10 cellular contexts compared by ENCODE assay signal in genomic region chr2:208252766-208253492, GRCh38. TPM values are rescaled to one million over a fixed set of nuclear protein-coding genes. Genes with fewer than 3 reads are reported as not detected.
DNase-seq lines count a peak whose midpoint lies in the region; ATAC-seq and TF ChIP-seq lines count a peak whose summit lies in the region.
"Had no signal": no experiment of that assay in that cellular context is flagged by ENCODE, and none has a peak within 500 bp of the region (broad histone marks: within the 10 kb centered on the region; RNA-seq: fewer than 3 reads in every experiment).

No MANE protein-coding gene starts in this region.

- POLR2A ChIA-PET in Panc1 (lab: Charles Lee), result no interaction called here

- in situ Hi-C loops in GM23248 (cut with MboI) (no loop called here), Panc1 (cut with HindIII; ENCODE audit: low pct_unique_long_range_greater_than_20kb, low sequenced_read_pairs) (no loop called here)

- WGBS in GM23248 (ENCODE audit: low coverage in 1 of 2, low lambda C conversion rate in 2 of 2, missing lambda C conversion rate in 2 of 2), 2 experiments, result 97 to 99% methylated on average over 2 of the region's 2 CpGs
- WGBS in esophagus muscularis mucosa, result 81% methylated on average over 2 of the region's 2 CpGs

- H3K9me3 ChIP-seq in GM23248 (ENCODE audit: low read depth), result no peaks in the 10 kb centered on the region
- H3K9me3 ChIP-seq in Panc1 (ENCODE audit: control insufficient read depth, insufficient read depth, low read depth, low read length), result no peaks in the 10 kb centered on the region
- H3K9me3 ChIP-seq in esophagus muscularis mucosa, result no peaks in the 10 kb centered on the region
- H3K9me3 ChIP-seq in Peyer's patch, result no peaks in the 10 kb centered on the region

- H3K4me3 ChIP-seq in GM23248 (0 out of 2 replicates have a peak overlapping the region, but pooled peaks have one; percentile 97), Panc1 (ENCODE audit: low read depth in 2 of 2, low read length in 2 of 2) (peak overlapping the region; percentile 100), esophagus muscularis mucosa (peak overlapping the region in 2 of 4 donors; percentile 80 to 88), rectal smooth muscle tissue (ENCODE audit: low read length) (no peak overlapping the region), Peyer's patch (peak overlapping the region in 2 of 4 donors; percentile 75 to 95)

- H3K36me3 ChIP-seq in GM23248 (ENCODE audit: low read depth), result peaks cover 4% of the 10 kb centered on the region; the same call in 1 of the 2 replicates
- peaks cover 10% of the 10 kb centered on the region for H3K36me3 ChIP-seq in Panc1 (ENCODE audit: control insufficient read depth, insufficient read depth, low read length)
- peaks cover 4 to 39% (median 27%) of the 10 kb centered on the region in 4 donors for H3K36me3 ChIP-seq in esophagus muscularis mucosa
- peaks cover 2% of the 10 kb centered on the region for H3K36me3 ChIP-seq in rectal smooth muscle tissue (ENCODE audit: control insufficient read depth, insufficient read depth, low read length)
- H3K36me3 ChIP-seq in Peyer's patch, result peaks cover 0 to 47% (median 0%) of the 10 kb centered on the region in 3 donors

- ATAC-seq in Panc1 (no peak), GM21447 (IDR thresholded peaks at IDR 0.05; ENCODE audit: unreplicated experiment) (no peak)
- ATAC-seq: activated CD4-positive, CD25-positive, alpha-beta regulatory T cell treated with anti-CD3 and anti-CD28 coated beads, Interleukin-2, amount 50 U/mL, for 24 hours had no signal

- peak overlapping the region; percentile 98 for H2AFZ ChIP-seq in GM23248

- H3F3A ChIP-seq in GM23248 (ENCODE audit: insufficient read depth), result peaks cover 16% of the 10 kb centered on the region

- H4K20me1 ChIP-seq in GM23248 (ENCODE audit: insufficient read depth), result no peaks in the 10 kb centered on the region

- H3K27ac ChIP-seq in GM23248 (0 out of 2 replicates have a peak overlapping the region, but pooled peaks have one; percentile 59), Panc1 (ENCODE audit: low read length) (peak overlapping the region; percentile 86; the same call in 1 of the 2 replicates), esophagus muscularis mucosa (replicated peaks in 1 of 4) (peak overlapping the region; percentile 75 to 90 (median 84)), rectal smooth muscle tissue (ENCODE audit: low read depth, low read length) (peak overlapping the region; percentile 57), Peyer's patch (peak overlapping the region in 1 of 4 donors; percentile 87)

- H3K27me3 ChIP-seq in GM23248 (replicated peaks; ENCODE audit: insufficient read depth) (no peaks in the 10 kb centered on the region), Panc1 (ENCODE audit: control insufficient read depth, insufficient read depth, low read length) (no peaks in the 10 kb centered on the region), esophagus muscularis mucosa (no peaks in the 10 kb centered on the region), rectal smooth muscle tissue (ENCODE audit: control insufficient read depth, insufficient read depth, low read length) (no peaks in the 10 kb centered on the region), Peyer's patch (no peaks in the 10 kb centered on the region)

- TF ChIP-seq EP300 in esophagus muscularis mucosa (IDR thresholded peaks at IDR 0.05), result no peak

- BruUV-seq in Panc1 (replicated peaks; lab: Mats Ljungman, UMichigan), result TSS peak; percentile 26

- no peaks in the 10 kb centered on the region for H3K9me2 ChIP-seq in GM23248 (ENCODE audit: insufficient read depth)

- H3K79me2 ChIP-seq in GM23248 (ENCODE audit: insufficient read depth), result no peaks in the 10 kb centered on the region

- CTCF ChIA-PET in Panc1 (lab: Charles Lee), result interaction anchor here (2.7 kb wide), 1 partner anchor 77 kb away, joined by 24 read pairs; no protein-coding TSS in a partner anchor

- H3K4me1 ChIP-seq in GM23248 (ENCODE audit: insufficient read depth) (peaks cover 17% of the 10 kb centered on the region), Panc1 (ENCODE audit: control insufficient read depth, insufficient read depth, low read length) (peaks cover 15% of the 10 kb centered on the region), esophagus muscularis mucosa (peaks cover 18 to 36% (median 24%) of the 10 kb centered on the region in 4 donors), rectal smooth muscle tissue (ENCODE audit: control insufficient read depth, insufficient read depth, low read length) (no peaks in the 10 kb centered on the region), Peyer's patch (peaks cover 0 to 26% (median 4%) of the 10 kb centered on the region in 4 donors)

- TF ChIP-seq POLR2A in esophagus muscularis mucosa (IDR thresholded peaks at IDR 0.05; ENCODE audit: low read depth), result no peak
- no peak for TF ChIP-seq POLR2A in Peyer's patch (IDR thresholded peaks at IDR 0.05)

- DNase-seq in GM23248 (peak; percentile 6), Panc1 (ENCODE audit: low read depth, low spot score) (no peak), esophagus muscularis mucosa (ENCODE audit: extremely low spot score) (no peak), Peyer's patch (no peak)
- DNase-seq in stimulated activated naive CD4-positive, alpha-beta T cell (lab: John Stamatoyannopoulos, UW), result no peak
- DNase-seq in activated naive CD4-positive, alpha-beta T cell treated with anti-CD3 and anti-CD28 coated beads, Interleukin-2, amount 50 U/mL, for 16 hours, result no peak
- DNase-seq: KBM-7 had no signal

- no peak for TF ChIP-seq CTCF in Panc1 (IDR thresholded peaks at IDR 0.05)
- TF ChIP-seq CTCF in esophagus muscularis mucosa (IDR thresholded peaks at IDR 0.05), result no peak
- TF ChIP-seq CTCF in Peyer's patch (IDR thresholded peaks at IDR 0.05), result no peak

- peak overlapping the region; percentile 98 for H3K4me2 ChIP-seq in GM23248 (ENCODE audit: unreplicated experiment)

- H3K9ac ChIP-seq in GM23248, result peak overlapping the region; percentile 74; the same call in 1 of the 2 replicates
- no peak overlapping the region for H3K9ac ChIP-seq in rectal smooth muscle tissue (ENCODE audit: low read length)

- intact Hi-C loops in Panc1 (cut with micrococcal nuclease; ENCODE audit: unreplicated experiment) (no loop called here), esophagus muscularis mucosa (cut with DNase I) (loop anchor here (5.0 to 10.0 kb wide), 2 partner anchors 76 to 628 kb away; partner anchors contain the start of gene METTL21A)

RNA-seq across cellular contexts. Expression of gene IDH1, which starts 1.9 kb away (rescaled TPM):
- 53.6 and 63.7 TPM in 2 replicates for total RNA-seq in GM23248 (2014; rRNA removed; shearing (Covaris generic))
- 53.1 and 53.5 TPM in 2 replicates for polyA plus RNA-seq in GM23248 (2016; fragmentation: Nextera tagmentation; extraction: Ambion mirVana)
- total RNA-seq in Panc1 (2021; ENCODE audit: unreplicated experiment) (80.2 TPM), esophagus muscularis mucosa (10 to 100 TPM; 22.0 to 28.0 (median 24.8) TPM), Peyer's patch (100 to 1,000 TPM; 115 to 299 (median 184) TPM)
- polyA plus RNA-seq in Panc1 (2012; ENCODE audit: insufficient read length), result 39.9 TPM

RNA-seq across cellular contexts. Expression of gene PIKFYVE, which starts 13.1 kb away (rescaled TPM):
- 19.7 and 25.4 TPM in 2 replicates for total RNA-seq in GM23248 (2014; rRNA removed; shearing (Covaris generic))
- polyA plus RNA-seq in GM23248 (2016; fragmentation: Nextera tagmentation; extraction: Ambion mirVana), result 4.2 and 4.8 TPM in 2 replicates
- 34.8 TPM for total RNA-seq in Panc1 (2021; ENCODE audit: unreplicated experiment)
- polyA plus RNA-seq in Panc1 (2012; ENCODE audit: insufficient read length), result 10.8 TPM
- 10 to 100 TPM; 19.1 to 29.7 (median 22.8) TPM for total RNA-seq in esophagus muscularis mucosa
- total RNA-seq in Peyer's patch, result 10 to 100 TPM; 24.2 to 75.1 (median 44.3) TPM
